15 cellular contexts compared by ENCODE assay signal in genomic region chr12:87140257-87140656, GRCh38.
A peak's percentile ranks its signal among the peaks of the same experiment; 100 is the strongest.
DNase-seq lines count a peak whose midpoint lies in the region; ATAC-seq and TF ChIP-seq lines count a peak whose summit lies in the region.
"Had no signal": no experiment of that assay in that cellular context is flagged by ENCODE, and none has a peak within 500 bp of the region (broad histone marks: within the 10 kb centered on the region; RNA-seq: fewer than 3 reads in every experiment).

No MANE protein-coding gene starts in this region.

- no peak overlapping the region for H3K4me2 ChIP-seq in GM23248 (ENCODE audit: unreplicated experiment)

- H3K9me3 ChIP-seq in GM23248 (ENCODE audit: low read depth), result no peaks in the 10 kb centered on the region
- H3K9me3 ChIP-seq: SJSA1, suprapubic skin had no signal

- H3K27me3 ChIP-seq in GM23248 (replicated peaks; ENCODE audit: insufficient read depth), result no peaks in the 10 kb centered on the region
- H3K27me3 ChIP-seq: SJSA1, suprapubic skin had no signal

- WGBS in GM23248 (ENCODE audit: low coverage in 1 of 2, low lambda C conversion rate in 2 of 2, missing lambda C conversion rate in 2 of 2), 2 experiments, result 33% methylated on average over 1 of the region's 1 CpG

- H3K79me2 ChIP-seq in GM23248 (ENCODE audit: insufficient read depth), result no peaks in the 10 kb centered on the region

- H3K4me3 ChIP-seq in GM23248 (no peak overlapping the region), choroid plexus epithelial cell (ENCODE audit: low read depth, low read length) (no peak overlapping the region)
- H3K4me3 ChIP-seq: SJSA1, suprapubic skin had no signal

- no peak for TF ChIP-seq CTCF in choroid plexus epithelial cell (conservative IDR thresholded peaks at IDR 0.05; ENCODE audit: low read depth, low read length)

- DNase-seq in GM23248 (peak; percentile 85), OCI-M1 (lab: John Stamatoyannopoulos, UW) (peak; percentile 85), choroid plexus epithelial cell (ENCODE audit: low read depth) (peak; percentile 87), kidney tubule cell (ENCODE audit: low spot score) (peak; percentile 1), NCI-H2171 (lab: John Stamatoyannopoulos, UW) (no peak), NCI-H2227 treated with DMSO at 0.1 percent for 48 hours (lab: John Stamatoyannopoulos, UW) (no peak)
- no peak for DNase-seq in stimulated activated CD8-positive, alpha-beta memory T cell treated with anti-CD3 and anti-CD28 coated beads, Interleukin-4, amount 100 ng/mL, for 48 hours
- DNase-seq: activated CD4-positive, alpha-beta memory T cell treated with anti-CD3 and anti-CD28 coated beads, Interleukin-2, amount 10 ng/mL, durations not matched to agents 7 days and 5 days; NCI-H1105 treated with DMSO at 0.1 percent for 48 hours; NCI-H345; nucleus accumbens; stimulated activated CD4-positive, alpha-beta T cell treated with anti-CD3 and anti-CD28 coated beads, Interleukin-2, amount 100 ng/mL, for 48 hours had no signal

- in situ Hi-C loops in GM23248 (cut with MboI), result no loop called here

- no peaks in the 10 kb centered on the region for H3K9me2 ChIP-seq in GM23248 (ENCODE audit: insufficient read depth)

- H3K9ac ChIP-seq in GM23248, result no peak overlapping the region

- ATAC-seq in HG02981 (IDR thresholded peaks at IDR 0.05; ENCODE audit: unreplicated experiment), result no peak

- peak overlapping the region; percentile 25 for H3K27ac ChIP-seq in GM23248
- H3K27ac ChIP-seq: SJSA1, suprapubic skin had no signal

- H4K20me1 ChIP-seq in GM23248 (ENCODE audit: insufficient read depth), result no peaks in the 10 kb centered on the region

- no peaks in the 10 kb centered on the region for H3F3A ChIP-seq in GM23248 (ENCODE audit: insufficient read depth)

- peaks cover 29% of the 10 kb centered on the region for H3K4me1 ChIP-seq in GM23248 (ENCODE audit: insufficient read depth)
- H3K4me1 ChIP-seq: SJSA1, suprapubic skin had no signal

- H3K36me3 ChIP-seq in GM23248 (ENCODE audit: low read depth), result no peaks in the 10 kb centered on the region
- H3K36me3 ChIP-seq: SJSA1, suprapubic skin had no signal

- no peak overlapping the region for H2AFZ ChIP-seq in GM23248

Comparison
In these comparisons a context has a peak if more than half of its experiments do, and no peak if none do; other contexts are left out.
1. DNase-seq: peak in GM23248 (single experiment), OCI-M1 (single experiment), choroid plexus epithelial cell (single experiment) and kidney tubule cell (single experiment); none in NCI-H2171 (single experiment), NCI-H2227 treated with DMSO at 0.1 percent for 48 hours (single experiment) and stimulated activated CD8-positive, alpha-beta memory T cell treated with anti-CD3 and anti-CD28 coated beads, Interleukin-4, amount 100 ng/mL, for 48 hours (single experiment).